ENCODE assay signal across 8 cellular contexts in genomic region chr13:96822900-96823299, GRCh38.
DNase-seq lines count a peak whose midpoint lies in the region; ATAC-seq and TF ChIP-seq lines count a peak whose summit lies in the region.

No MANE protein-coding gene starts in this region.

- BruUV-seq in MCF 10A (replicated peaks; lab: Mats Ljungman, UMichigan): no TSS peak

- H3K4me1 Mint-ChIP-seq in MCF 10A (ENCODE audit: insufficient read depth, unreplicated experiment): peaks cover 6% of the 10 kb centered on the region
- H3K4me1 Mint-ChIP-seq in activated CD4-positive, alpha-beta memory T cell treated with anti-CD3 and anti-CD28 coated beads, Interleukin-2, amount 10 ng/mL, durations not matched to agents 7 days and 5 days: no peaks in the 10 kb centered on the region

- H3K36me3 ChIP-seq in breast epithelium (no peaks in the 10 kb centered on the region), esophagus squamous epithelium (no peaks in the 10 kb centered on the region), upper lobe of right lung (no peaks in the 10 kb centered on the region)

- TF ChIP-seq CTCF in MCF 10A (IDR thresholded peaks at IDR 0.05; ENCODE audit: unreplicated experiment) (peak; percentile 18), breast epithelium (IDR thresholded peaks at IDR 0.05) (no peak), esophagus squamous epithelium (IDR thresholded peaks at IDR 0.05) (peak in 4 of 6 experiments; percentile 21 to 55 (median 54)), upper lobe of right lung (IDR thresholded peaks at IDR 0.05) (peak; percentile 37)

- peak; percentile 89 for ATAC-seq in upper lobe of right lung
- no peak for ATAC-seq in HG03045 (IDR thresholded peaks at IDR 0.05; ENCODE audit: unreplicated experiment)

- DNase-seq in MCF 10A (ENCODE audit: unreplicated experiment) (peak; percentile 68), breast epithelium (ENCODE audit: low spot score in 2 of 2) (no peak), NCI-H526 (lab: John Stamatoyannopoulos, UW) (peak; percentile 72 to 86), esophagus squamous epithelium (lab: John Stamatoyannopoulos, UW) (no peak), upper lobe of right lung (no peak), NCI-H2196 (lab: John Stamatoyannopoulos, UW; ENCODE audit: unreplicated experiment) (no peak)
- DNase-seq in activated CD4-positive, alpha-beta memory T cell treated with anti-CD3 and anti-CD28 coated beads, Interleukin-2, amount 10 ng/mL, durations not matched to agents 7 days and 5 days: no peak

- H3K27ac ChIP-seq in breast epithelium: no peak overlapping the region
- H3K27ac ChIP-seq in esophagus squamous epithelium: peak overlapping the region in 1 of 4 donors; percentile 10
- H3K27ac ChIP-seq in upper lobe of right lung: no peak overlapping the region

- H3K4me3 Mint-ChIP-seq in MCF 10A (ENCODE audit: unreplicated experiment): no peak overlapping the region
- no peak overlapping the region for H3K4me3 Mint-ChIP-seq in activated CD4-positive, alpha-beta memory T cell treated with anti-CD3 and anti-CD28 coated beads, Interleukin-2, amount 10 ng/mL, durations not matched to agents 7 days and 5 days

- H3K4me1 ChIP-seq in breast epithelium (no peaks in the 10 kb centered on the region), esophagus squamous epithelium (peaks cover 0 to 10% (median 0%) of the 10 kb centered on the region in 3 donors), upper lobe of right lung (no peaks in the 10 kb centered on the region)

- intact Hi-C loops in MCF 10A (cut with micrococcal nuclease) (no loop called here), breast epithelium (cut with DNase I; ENCODE audit: low total_unique reads) (no loop called here), esophagus squamous epithelium (cut with DNase I) (no loop called here), upper lobe of right lung (cut with DNase I) (no loop called here)

- H3K27me3 ChIP-seq in breast epithelium (no peaks in the 10 kb centered on the region), esophagus squamous epithelium (no peaks in the 10 kb centered on the region), upper lobe of right lung (no peaks in the 10 kb centered on the region)

- H3K9me3 ChIP-seq in breast epithelium (no peaks in the 10 kb centered on the region), esophagus squamous epithelium (no peaks in the 10 kb centered on the region), upper lobe of right lung (no peaks in the 10 kb centered on the region)

- H3K36me3 Mint-ChIP-seq in MCF 10A (ENCODE audit: insufficient read depth, unreplicated experiment): no peaks in the 10 kb centered on the region
- H3K36me3 Mint-ChIP-seq in activated CD4-positive, alpha-beta memory T cell treated with anti-CD3 and anti-CD28 coated beads, Interleukin-2, amount 10 ng/mL, durations not matched to agents 7 days and 5 days (ENCODE audit: low read depth): no peaks in the 10 kb centered on the region

- H3K27me3 Mint-ChIP-seq in MCF 10A (ENCODE audit: insufficient read depth, unreplicated experiment): no peaks in the 10 kb centered on the region
- no peaks in the 10 kb centered on the region for H3K27me3 Mint-ChIP-seq in activated CD4-positive, alpha-beta memory T cell treated with anti-CD3 and anti-CD28 coated beads, Interleukin-2, amount 10 ng/mL, durations not matched to agents 7 days and 5 days

- POLR2A ChIA-PET in MCF 10A (lab: Yijun Ruan, JAX): no interaction called here
- POLR2A ChIA-PET in activated CD4-positive, alpha-beta memory T cell treated with anti-CD3 and anti-CD28 coated beads, Interleukin-2, amount 10 ng/mL, durations not matched to agents 7 days and 5 days (lab: Charles Lee): no interaction called here

- H3K9me3 Mint-ChIP-seq in MCF 10A (ENCODE audit: unreplicated experiment): no peaks in the 10 kb centered on the region
- no peaks in the 10 kb centered on the region for H3K9me3 Mint-ChIP-seq in activated CD4-positive, alpha-beta memory T cell treated with anti-CD3 and anti-CD28 coated beads, Interleukin-2, amount 10 ng/mL, durations not matched to agents 7 days and 5 days

- H3K4me3 ChIP-seq in breast epithelium (no peak overlapping the region), esophagus squamous epithelium (no peak overlapping the region), upper lobe of right lung (no peak overlapping the region)

- TF ChIP-seq POLR2A in breast epithelium (IDR thresholded peaks at IDR 0.05): no peak
- TF ChIP-seq POLR2A in esophagus squamous epithelium (IDR thresholded peaks at IDR 0.05): no peak

- no peak overlapping the region for H3K27ac Mint-ChIP-seq in MCF 10A (ENCODE audit: low read depth, unreplicated experiment)
- no peak overlapping the region for H3K27ac Mint-ChIP-seq in activated CD4-positive, alpha-beta memory T cell treated with anti-CD3 and anti-CD28 coated beads, Interleukin-2, amount 10 ng/mL, durations not matched to agents 7 days and 5 days

- CTCF ChIA-PET in MCF 10A (lab: Yijun Ruan, JAX): interaction anchor here (0.7 to 1.1 kb wide), 5 partner anchors 11 to 923 kb away, joined by 3 to 4 read pairs (median 3); no protein-coding TSS in a partner anchor
- CTCF ChIA-PET in activated CD4-positive, alpha-beta memory T cell treated with anti-CD3 and anti-CD28 coated beads, Interleukin-2, amount 10 ng/mL, durations not matched to agents 7 days and 5 days (lab: Charles Lee): no interaction called here

Comparison
In these comparisons a context has a peak if more than half of its experiments do, and no peak if none do; other contexts are left out.
1. DNase-seq: peak in MCF 10A (single experiment) and NCI-H526 (2 of 2); none in breast epithelium (0 of 2), esophagus squamous epithelium (single experiment), upper lobe of right lung (single experiment), NCI-H2196 (single experiment) and activated CD4-positive, alpha-beta memory T cell treated with anti-CD3 and anti-CD28 coated beads, Interleukin-2, amount 10 ng/mL, durations not matched to agents 7 days and 5 days (single experiment).
2. CTCF ChIP-seq: peak in MCF 10A (single experiment), esophagus squamous epithelium (4 of 6) and upper lobe of right lung (single experiment); none in breast epithelium (0 of 3).